1 cellular context compared by ENCODE assay signal in genomic region chrX:129534816-129535578, GRCh38.
TF ChIP-seq lines count a peak whose summit lies in the region.

No MANE protein-coding gene starts in this region.

TF ChIP-seq in SK-N-SH, 30 proteins besides CTCF, POLR2A, EP300 and RAD21 (continued from another document):
- TF ChIP-seq, protein P1, sequence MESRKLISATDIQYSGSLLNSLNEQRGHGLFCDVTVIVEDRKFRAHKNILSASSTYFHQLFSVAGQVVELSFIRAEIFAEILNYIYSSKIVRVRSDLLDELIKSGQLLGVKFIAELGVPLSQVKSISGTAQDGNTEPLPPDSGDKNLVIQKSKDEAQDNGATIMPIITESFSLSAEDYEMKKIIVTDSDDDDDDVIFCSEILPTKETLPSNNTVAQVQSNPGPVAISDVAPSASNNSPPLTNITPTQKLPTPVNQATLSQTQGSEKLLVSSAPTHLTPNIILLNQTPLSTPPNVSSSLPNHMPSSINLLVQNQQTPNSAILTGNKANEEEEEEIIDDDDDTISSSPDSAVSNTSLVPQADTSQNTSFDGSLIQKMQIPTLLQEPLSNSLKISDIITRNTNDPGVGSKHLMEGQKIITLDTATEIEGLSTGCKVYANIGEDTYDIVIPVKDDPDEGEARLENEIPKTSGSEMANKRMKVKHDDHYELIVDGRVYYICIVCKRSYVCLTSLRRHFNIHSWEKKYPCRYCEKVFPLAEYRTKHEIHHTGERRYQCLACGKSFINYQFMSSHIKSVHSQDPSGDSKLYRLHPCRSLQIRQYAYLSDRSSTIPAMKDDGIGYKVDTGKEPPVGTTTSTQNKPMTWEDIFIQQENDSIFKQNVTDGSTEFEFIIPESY (IDR thresholded peaks at IDR 0.05; ENCODE audit: borderline replicate concordance, low read depth) = no peak
- TF ChIP-seq JUND (IDR thresholded peaks at IDR 0.05) (0 out of 2 replicates have a peak, but pooled peaks have one; percentile 31), NFIC (IDR thresholded peaks at IDR 0.05; ENCODE audit: borderline replicate concordance) (peak; percentile 22; the same call in 1 of the 2 replicates)
